ENCODE assay signal across 38 cellular contexts in genomic region chr17:58113947-58114346, GRCh38. TPM values are rescaled to one million over a fixed set of nuclear protein-coding genes. Genes with fewer than 3 reads are reported as not detected.
"Had no signal": no experiment of that assay in that cellular context is flagged by ENCODE, and none has a peak within 500 bp of the region (broad histone marks: within the 10 kb centered on the region; RNA-seq: fewer than 3 reads in every experiment).

No MANE protein-coding gene starts in this region.

- H3K27ac ChIP-seq: adrenal gland, body of pancreas, brain microvascular endothelial cell, breast epithelium, VCaP had no signal

- H3K4me1 ChIP-seq: adrenal gland, body of pancreas, breast epithelium had no signal

- H3K9me3 Mint-ChIP-seq: activated B cell treated with CpG ODN at 0.5 μM for 24 hours; activated CD4-positive, alpha-beta memory T cell treated with anti-CD3 and anti-CD28 coated beads for 36 hours; activated CD4-positive, alpha-beta T cell treated with anti-CD3 and anti-CD28 coated beads, Interleukin-2, amount 10 ng/mL, durations not matched to agents 7 days and 5 days; activated CD8-positive, alpha-beta T cell treated with anti-CD3 and anti-CD28 coated beads for 36 hours; activated naive CD4-positive, alpha-beta T cell treated with anti-CD3 and anti-CD28 coated beads for 36 hours; activated naive CD4-positive, alpha-beta T cell treated with anti-CD3 and anti-CD28 coated beads, Interleukin-2, amount 50 U/mL, for 72 hours; activated naive CD8-positive, alpha-beta T cell treated with anti-CD3 and anti-CD28 coated beads for 36 hours; activated T-cell treated with anti-CD3 and anti-CD28 coated beads, Interleukin-2, amount 50 U/mL, for 4 hours; activated T-cell treated with anti-CD3 and anti-CD28 coated beads, Interleukin-2, amount 50 U/mL, for 72 hours; activated T-helper 1 cell treated with anti-CD3 and anti-CD28 coated beads, Interleukin-12 subunit alpha, Interleukin-12 subunit beta, Interleukin-2, Interleukin-4 antibody, amounts not matched to agents 30 ng/mL and 10 ng/mL and 1 ng/mL, durations not matched to agents 14 hours and 24 hours and 36 hours; activated T-helper 17 cell treated with anti-CD3 and anti-CD28 coated beads, Interleukin-2, amount 50 U/mL, for 72 hours; central memory CD8-positive, alpha-beta T cell; T-helper 1 cell treated with Interleukin-12 subunit alpha and Interleukin-12 subunit beta and Interleukin-4 antibody, amounts not matched to agents 30 μg/mL and 1 μg/mL, for 36 hours; T-helper 2 cell treated with Interferon-gamma antibody and Interleukin-4, amounts not matched to agents 5 μg/mL and 100 μg/mL, for 36 hours had no signal

- H3K4me3 Mint-ChIP-seq: activated B cell treated with CpG ODN at 0.5 μM for 24 hours; activated CD4-positive, alpha-beta memory T cell treated with anti-CD3 and anti-CD28 coated beads for 36 hours; activated CD4-positive, alpha-beta T cell treated with anti-CD3 and anti-CD28 coated beads, Interleukin-2, amount 10 ng/mL, durations not matched to agents 7 days and 5 days; activated CD8-positive, alpha-beta T cell treated with anti-CD3 and anti-CD28 coated beads for 36 hours; activated naive CD4-positive, alpha-beta T cell treated with anti-CD3 and anti-CD28 coated beads for 36 hours; activated naive CD8-positive, alpha-beta T cell treated with anti-CD3 and anti-CD28 coated beads for 36 hours; activated T-cell treated with anti-CD3 and anti-CD28 coated beads, Interleukin-2, amount 50 U/mL, for 4 hours; activated T-cell treated with anti-CD3 and anti-CD28 coated beads, Interleukin-2, amount 50 U/mL, for 72 hours; activated T-helper 1 cell treated with anti-CD3 and anti-CD28 coated beads, Interleukin-12 subunit alpha, Interleukin-12 subunit beta, Interleukin-2, Interleukin-4 antibody, amounts not matched to agents 30 ng/mL and 10 ng/mL and 1 ng/mL, durations not matched to agents 14 hours and 24 hours and 36 hours; activated T-helper 17 cell treated with anti-CD3 and anti-CD28 coated beads, Interleukin-2, amount 50 U/mL, for 72 hours; central memory CD8-positive, alpha-beta T cell; T-helper 1 cell treated with Interleukin-12 subunit alpha and Interleukin-12 subunit beta and Interleukin-4 antibody, amounts not matched to agents 30 μg/mL and 1 μg/mL, for 36 hours; T-helper 2 cell treated with Interferon-gamma antibody and Interleukin-4, amounts not matched to agents 5 μg/mL and 100 μg/mL, for 36 hours had no signal

- H3K36me3 ChIP-seq: adrenal gland, brain microvascular endothelial cell, breast epithelium had no signal

- H3K4me1 Mint-ChIP-seq: activated B cell treated with CpG ODN at 0.5 μM for 24 hours; activated CD4-positive, alpha-beta T cell treated with anti-CD3 and anti-CD28 coated beads, Interleukin-2, amount 10 ng/mL, durations not matched to agents 7 days and 5 days; activated naive CD8-positive, alpha-beta T cell treated with anti-CD3 and anti-CD28 coated beads for 36 hours; activated T-helper 17 cell treated with anti-CD3 and anti-CD28 coated beads, Interleukin-2, amount 50 U/mL, for 72 hours; central memory CD8-positive, alpha-beta T cell had no signal

- H3K36me3 Mint-ChIP-seq: activated CD4-positive, alpha-beta memory T cell treated with anti-CD3 and anti-CD28 coated beads for 36 hours; activated naive CD4-positive, alpha-beta T cell treated with anti-CD3 and anti-CD28 coated beads, Interleukin-2, amount 50 U/mL, for 72 hours; activated naive CD8-positive, alpha-beta T cell treated with anti-CD3 and anti-CD28 coated beads for 36 hours had no signal

- H3K9me3 ChIP-seq: adrenal gland, body of pancreas, breast epithelium had no signal

- ATAC-seq: activated T-cell treated with anti-CD3 and anti-CD28 coated beads, Interleukin-2, amount 50 U/mL, for 4 hours; activated T-cell treated with anti-CD3 and anti-CD28 coated beads, Interleukin-2, amount 50 U/mL, for 72 hours; activated T-helper 17 cell treated with anti-CD3 and anti-CD28 coated beads, Interleukin-2, amount 50 U/mL, for 72 hours had no signal

- H3K27ac Mint-ChIP-seq: activated B cell treated with CpG ODN at 0.5 μM for 24 hours; activated CD4-positive, alpha-beta memory T cell treated with anti-CD3 and anti-CD28 coated beads for 36 hours; activated CD4-positive, alpha-beta T cell treated with anti-CD3 and anti-CD28 coated beads, Interleukin-2, amount 10 ng/mL, durations not matched to agents 7 days and 5 days; activated CD8-positive, alpha-beta T cell treated with anti-CD3 and anti-CD28 coated beads for 36 hours; activated naive CD4-positive, alpha-beta T cell treated with anti-CD3 and anti-CD28 coated beads for 36 hours; activated naive CD4-positive, alpha-beta T cell treated with anti-CD3 and anti-CD28 coated beads, Interleukin-2, amount 50 U/mL, for 72 hours; activated naive CD8-positive, alpha-beta T cell treated with anti-CD3 and anti-CD28 coated beads for 36 hours; activated T-cell treated with anti-CD3 and anti-CD28 coated beads, Interleukin-2, amount 50 U/mL, for 72 hours; activated T-helper 1 cell treated with anti-CD3 and anti-CD28 coated beads, Interleukin-12 subunit alpha, Interleukin-12 subunit beta, Interleukin-2, Interleukin-4 antibody, amounts not matched to agents 30 ng/mL and 10 ng/mL and 1 ng/mL, durations not matched to agents 14 hours and 24 hours and 36 hours; activated T-helper 17 cell treated with anti-CD3 and anti-CD28 coated beads, Interleukin-2, amount 50 U/mL, for 72 hours; T-helper 1 cell treated with Interleukin-12 subunit alpha and Interleukin-12 subunit beta and Interleukin-4 antibody, amounts not matched to agents 30 μg/mL and 1 μg/mL, for 36 hours; T-helper 2 cell treated with Interferon-gamma antibody and Interleukin-4, amounts not matched to agents 5 μg/mL and 100 μg/mL, for 36 hours had no signal

- DNase-seq: activated B cell treated with CpG ODN at 0.5 μM for 24 hours; activated CD4-positive, alpha-beta memory T cell treated with anti-CD3 and anti-CD28 coated beads for 36 hours; activated CD4-positive, alpha-beta T cell treated with anti-CD3 and anti-CD28 coated beads for 4 hours; activated CD4-positive, alpha-beta T cell treated with anti-CD3 and anti-CD28 coated beads, Interleukin-2, amount 10 ng/mL, durations not matched to agents 7 days and 5 days; activated CD4-positive, CD25-positive, alpha-beta regulatory T cell treated with anti-CD3 and anti-CD28 coated beads, Interleukin-2, amount 50 U/mL, for 72 hours; activated CD8-positive, alpha-beta memory T cell treated with anti-CD3 and anti-CD28 coated beads, Interleukin-2, amount 50 U/mL, for 4 hours; activated CD8-positive, alpha-beta T cell treated with anti-CD3 and anti-CD28 coated beads for 36 hours; activated effector memory CD4-positive, alpha-beta T cell treated with anti-CD3 and anti-CD28 coated beads, Interleukin-2, amount 50 U/mL, for 16 hours; activated gamma-delta T cell treated with Interleukin-2 at 50 U/mL for 16 hours; activated naive CD4-positive, alpha-beta T cell; activated naive CD4-positive, alpha-beta T cell treated with anti-CD3 and anti-CD28 coated beads for 36 hours; activated naive CD4-positive, alpha-beta T cell treated with anti-CD3 and anti-CD28 coated beads, Interleukin-2, amount 50 U/mL, for 16 hours; activated naive CD8-positive, alpha-beta T cell treated with anti-CD3 and anti-CD28 coated beads for 36 hours; activated T-cell treated with anti-CD3 and anti-CD28 coated beads for 4 hours; activated T-cell treated with anti-CD3 and anti-CD28 coated beads, Interleukin-2, amount 50 U/mL, for 1 hour; activated T-cell treated with anti-CD3 and anti-CD28 coated beads, Interleukin-2, amount 50 U/mL, for 4 hours; activated T-cell treated with anti-CD3 and anti-CD28 coated beads, Interleukin-2, amount 50 U/mL, for 72 hours; adrenal gland; amniotic stem cell; body of pancreas; brain microvascular endothelial cell; cerebellar nuclear complex; T-helper 1 cell; T-helper 2 cell; T-helper 9 cell had no signal

- H3K27me3 ChIP-seq: adrenal gland, body of pancreas, brain microvascular endothelial cell, breast epithelium had no signal

- H3K4me3 ChIP-seq: adrenal gland, body of pancreas, breast epithelium had no signal

RNA-seq across cellular contexts. Expression of gene OR4D1, which starts 34.2 kb away (rescaled TPM):
- total RNA-seq: activated B cell treated with CpG ODN at 0.5 μM for 24 hours, adrenal gland, aorta, astrocyte, body of pancreas, breast epithelium, cardiac septum, chondrocyte had no signal
- polyA plus RNA-seq: aorta had no signal

RNA-seq across cellular contexts. Expression of gene OR4D2, which starts 52.8 kb away (rescaled TPM):
- total RNA-seq: activated B cell treated with CpG ODN at 0.5 μM for 24 hours; activated CD4-positive, alpha-beta memory T cell treated with anti-CD3 and anti-CD28 coated beads for 36 hours; activated CD4-positive, alpha-beta T cell treated with anti-CD3 and anti-CD28 coated beads, Interleukin-2, amount 10 ng/mL, durations not matched to agents 7 days and 5 days; activated CD8-positive, alpha-beta memory T cell treated with anti-CD3 and anti-CD28 coated beads for 36 hours; activated CD8-positive, alpha-beta T cell treated with anti-CD3 and anti-CD28 coated beads for 36 hours; activated naive CD4-positive, alpha-beta T cell treated with anti-CD3 and anti-CD28 coated beads for 36 hours; activated naive CD4-positive, alpha-beta T cell treated with anti-CD3 and anti-CD28 coated beads, Interleukin-2, amount 50 U/mL, for 72 hours; activated naive CD8-positive, alpha-beta T cell treated with anti-CD3 and anti-CD28 coated beads for 36 hours; activated T-cell treated with anti-CD3 and anti-CD28 coated beads, Interleukin-2, amount 50 U/mL, for 4 hours; activated T-cell treated with anti-CD3 and anti-CD28 coated beads, Interleukin-2, amount 50 U/mL, for 72 hours; activated T-helper 1 cell treated with anti-CD3 and anti-CD28 coated beads, Interleukin-12 subunit alpha, Interleukin-12 subunit beta, Interleukin-2, Interleukin-4 antibody, amounts not matched to agents 30 ng/mL and 10 ng/mL and 1 ng/mL, durations not matched to agents 14 hours and 24 hours and 36 hours; activated T-helper 17 cell treated with anti-CD3 and anti-CD28 coated beads, Interleukin-2, amount 50 U/mL, for 72 hours; adrenal gland; aorta; astrocyte; body of pancreas; breast epithelium; cardiac septum; chondrocyte had no signal
- polyA plus RNA-seq: adrenal gland, aorta had no signal
